In the genomic region with DNA sequence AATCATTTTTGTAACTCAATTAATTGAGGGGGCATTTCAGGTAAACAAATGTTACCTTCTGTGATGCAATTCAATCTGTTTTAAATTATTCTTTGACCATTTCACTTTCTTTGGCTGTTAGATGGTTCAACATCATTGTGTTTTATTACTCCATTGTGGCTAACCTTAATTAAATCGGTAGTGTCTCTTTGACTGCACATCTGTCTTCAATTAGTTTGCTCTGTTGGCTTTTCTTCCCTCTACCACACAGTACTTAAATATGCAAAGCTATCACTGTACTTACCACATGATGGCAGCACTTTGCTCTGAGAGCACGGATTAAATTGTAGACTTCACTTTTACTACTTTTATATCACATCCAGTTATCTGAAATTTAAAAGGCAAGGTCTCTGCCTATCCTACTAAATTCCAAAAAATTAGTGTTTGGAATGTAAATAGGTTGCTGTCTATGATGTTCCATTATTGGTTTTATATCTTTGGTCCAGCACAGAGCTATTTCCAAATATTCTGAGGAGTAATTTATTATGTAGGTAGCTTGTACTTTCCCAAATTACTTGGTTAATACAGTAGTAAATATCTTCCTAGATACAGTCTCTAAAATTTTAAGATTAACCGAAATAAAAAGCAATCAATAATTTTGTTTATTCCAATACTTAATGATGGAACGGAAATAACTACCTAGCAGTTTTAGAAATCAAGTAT, we compare ENCODE assay signal across 7 cellular contexts.
A peak's percentile ranks its signal among the peaks of the same experiment; 100 is the strongest.
DNase-seq lines count a peak whose midpoint lies in the region; ATAC-seq and TF ChIP-seq lines count a peak whose summit lies in the region.

No MANE protein-coding gene starts in this region.

- no peak overlapping the region for H3K4me3 Mint-ChIP-seq in stimulated activated effector memory CD8-positive, alpha-beta T cell treated with anti-CD3 and anti-CD28 coated beads, Interleukin-12 subunit alpha, Interleukin-12 subunit beta, amount 100 ng/mL, for 72 hours

- no peak overlapping the region for H3K4me3 ChIP-seq in GM12865 (ENCODE audit: low read depth, low read length)
- H3K4me3 ChIP-seq in H7 (ENCODE audit: insufficient read depth, low read depth, low read length): no peak overlapping the region
- H3K4me3 ChIP-seq in SJCRH30: no peak overlapping the region
- no peak overlapping the region for H3K4me3 ChIP-seq in fibroblast of mammary gland (ENCODE audit: control insufficient read depth, low read depth, low read length)

- TF ChIP-seq CTCF in GM12865 (IDR thresholded peaks at IDR 0.05; ENCODE audit: insufficient read depth, low read depth, low read length, missing control alignments) (peak; percentile 65), fibroblast of mammary gland (conservative IDR thresholded peaks at IDR 0.05; ENCODE audit: control insufficient read depth, insufficient read depth, low read depth, low read length) (peak; percentile 81)

- H3K27me3 ChIP-seq in H7 (ENCODE audit: control insufficient read depth, insufficient read depth, low read length) (no peaks in the 10 kb centered on the region), SJCRH30 (no peaks in the 10 kb centered on the region)

- H3K36me3 ChIP-seq in H7 (replicated peaks; ENCODE audit: control insufficient read depth, insufficient read depth, low read length) (no peaks in the 10 kb centered on the region), SJCRH30 (no peaks in the 10 kb centered on the region)

- H3K36me3 Mint-ChIP-seq in stimulated activated effector memory CD8-positive, alpha-beta T cell treated with anti-CD3 and anti-CD28 coated beads, Interleukin-12 subunit alpha, Interleukin-12 subunit beta, amount 100 ng/mL, for 72 hours: no peaks in the 10 kb centered on the region

- H3K4me1 Mint-ChIP-seq in stimulated activated effector memory CD8-positive, alpha-beta T cell treated with anti-CD3 and anti-CD28 coated beads, Interleukin-12 subunit alpha, Interleukin-12 subunit beta, amount 100 ng/mL, for 72 hours: no peaks in the 10 kb centered on the region

- H3K27ac Mint-ChIP-seq in stimulated activated effector memory CD8-positive, alpha-beta T cell treated with anti-CD3 and anti-CD28 coated beads, Interleukin-12 subunit alpha, Interleukin-12 subunit beta, amount 100 ng/mL, for 72 hours: no peak overlapping the region

- no peak for ATAC-seq in stimulated activated effector memory CD8-positive, alpha-beta T cell treated with anti-CD3 and anti-CD28 coated beads, Interleukin-12 subunit alpha, Interleukin-12 subunit beta, amount 100 ng/mL, for 72 hours

- H3K9me3 ChIP-seq in SJCRH30 (replicated peaks): no peaks in the 10 kb centered on the region

- no peaks in the 10 kb centered on the region for H3K4me1 ChIP-seq in SJCRH30

- no peak overlapping the region for H3K27ac ChIP-seq in SJCRH30

- no peaks in the 10 kb centered on the region for H3K9me3 Mint-ChIP-seq in stimulated activated effector memory CD8-positive, alpha-beta T cell treated with anti-CD3 and anti-CD28 coated beads, Interleukin-12 subunit alpha, Interleukin-12 subunit beta, amount 100 ng/mL, for 72 hours

- DNase-seq in GM12865 (ENCODE audit: low read depth) (peak; percentile 44), H7 (peak; percentile 1), MV-4-11 (lab: John Stamatoyannopoulos, UW) (peak; percentile 27), SJCRH30 (peak; percentile 9 to 74), fibroblast of mammary gland (ENCODE audit: low read depth) (peak; percentile 89), renal cortical epithelial cell (ENCODE audit: low read depth) (peak; percentile 75)
- no peak for DNase-seq in stimulated activated effector memory CD8-positive, alpha-beta T cell treated with anti-CD3 and anti-CD28 coated beads, Interleukin-12 subunit alpha, Interleukin-12 subunit beta, amount 100 ng/mL, for 72 hours (ENCODE audit: low spot score in 2 of 2)

Comparison
In these comparisons a context has a peak if more than half of its experiments do, and no peak if none do; other contexts are left out.
1. DNase-seq: peak in GM12865 (single experiment), H7 (single experiment), MV-4-11 (single experiment), SJCRH30 (2 of 2), fibroblast of mammary gland (single experiment) and renal cortical epithelial cell (single experiment); none in stimulated activated effector memory CD8-positive, alpha-beta T cell treated with anti-CD3 and anti-CD28 coated beads, Interleukin-12 subunit alpha, Interleukin-12 subunit beta, amount 100 ng/mL, for 72 hours (0 of 2).